ENCODE assay signal across 8 cellular contexts in genomic region chr10:17001961-17002749, GRCh38.
DNase-seq lines count a peak whose midpoint lies in the region; ATAC-seq and TF ChIP-seq lines count a peak whose summit lies in the region.

No MANE protein-coding gene starts in this region.

- H3K4me1 Mint-ChIP-seq in naive thymus-derived CD8-positive, alpha-beta T cell: peaks cover 19 to 64% (median 59%) of the 10 kb centered on the region in 4 donors
- peaks cover 44% of the 10 kb centered on the region for H3K4me1 Mint-ChIP-seq in nephron progenitor cell

- peak overlapping the region in 9 of 10 donors; percentile 9 to 70 (median 60) for H3K4me3 Mint-ChIP-seq in naive thymus-derived CD8-positive, alpha-beta T cell
- H3K4me3 Mint-ChIP-seq in nephron progenitor cell: no peak overlapping the region

- H3K36me3 Mint-ChIP-seq in naive thymus-derived CD8-positive, alpha-beta T cell: no peaks in the 10 kb centered on the region
- H3K36me3 Mint-ChIP-seq in nephron progenitor cell (ENCODE audit: low read depth): no peaks in the 10 kb centered on the region

- H3K4me3 ChIP-seq in HUES6 (ENCODE audit: low read depth, low read length): no peak overlapping the region
- no peak overlapping the region for H3K4me3 ChIP-seq in cardiac fibroblast (replicated peaks in 1 of 2; ENCODE audit: low read depth in 2 of 2, low read length in 2 of 2)
- no peak overlapping the region for H3K4me3 ChIP-seq in MG63

- peak; percentile 28 to 53 for ATAC-seq in naive thymus-derived CD8-positive, alpha-beta T cell
- ATAC-seq in HG03139 (IDR thresholded peaks at IDR 0.05; ENCODE audit: unreplicated experiment): no peak

- H3K9me3 ChIP-seq in HUES6 (ENCODE audit: control insufficient read depth, insufficient read depth, low read depth, low read length) (peaks cover 10% of the 10 kb centered on the region), MG63 (peaks cover 3% of the 10 kb centered on the region)

- peak overlapping the region; percentile 73 to 96 (median 92) for H3K27ac Mint-ChIP-seq in naive thymus-derived CD8-positive, alpha-beta T cell
- no peak overlapping the region for H3K27ac Mint-ChIP-seq in nephron progenitor cell

- H3K27me3 ChIP-seq in HUES6 (ENCODE audit: control insufficient read depth, insufficient read depth, low read length) (no peaks in the 10 kb centered on the region), MG63 (no peaks in the 10 kb centered on the region)

- peak overlapping the region; percentile 47; the same call in 1 of the 2 replicates for H3K27ac ChIP-seq in HUES6 (ENCODE audit: low read depth, low read length)

- TF ChIP-seq CTCF in cardiac fibroblast (IDR thresholded peaks at IDR 0.05; ENCODE audit: low read depth, low read length): no peak
- no peak for TF ChIP-seq CTCF in nephron progenitor cell (IDR thresholded peaks at IDR 0.05)

- no peaks in the 10 kb centered on the region for H3K27me3 Mint-ChIP-seq in naive thymus-derived CD8-positive, alpha-beta T cell
- H3K27me3 Mint-ChIP-seq in nephron progenitor cell (ENCODE audit: low read depth, poor library complexity): peaks cover 3% of the 10 kb centered on the region

- POLR2A ChIA-PET in naive thymus-derived CD8-positive, alpha-beta T cell (lab: Charles Lee): interaction anchor here (1.0 kb wide), 1 partner anchor 21 kb away, joined by 3 read pairs; no protein-coding TSS in a partner anchor

- H3K9ac ChIP-seq in HUES6 (ENCODE audit: low read length): peak overlapping the region; percentile 29

- H3K9me3 Mint-ChIP-seq in naive thymus-derived CD8-positive, alpha-beta T cell: peaks cover 0 to 8% (median 0%) of the 10 kb centered on the region in 9 donors
- H3K9me3 Mint-ChIP-seq in nephron progenitor cell: peaks cover 25% of the 10 kb centered on the region

- DNase-seq in stimulated activated CD4-positive, alpha-beta T cell treated with anti-CD3 and anti-CD28 coated beads, Interleukin-15, amount 100 ng/mL, for 24 hours: peak; percentile 27
- no peak for DNase-seq in stimulated activated CD4-positive, alpha-beta T cell treated with anti-CD3 and anti-CD28 coated beads, Interleukin-12 subunit alpha, Interleukin-12 subunit beta, amount 100 ng/mL, for 4 hours
- DNase-seq in cardiac fibroblast (ENCODE audit: low read depth in 2 of 2): peak; percentile 98 to 99
- DNase-seq in naive thymus-derived CD8-positive, alpha-beta T cell: peak in 6 of 10 donors; percentile 20 to 72 (median 38)
- no peak for DNase-seq in nephron progenitor cell
- DNase-seq in MG63: no peak

- H3K36me3 ChIP-seq in HUES6 (ENCODE audit: control insufficient read depth, insufficient read depth, low read length) (no peaks in the 10 kb centered on the region), MG63 (no peaks in the 10 kb centered on the region)

- no peaks in the 10 kb centered on the region; the same call in 1 of the 2 replicates for H3K4me1 ChIP-seq in HUES6 (ENCODE audit: control insufficient read depth, insufficient read depth, low read length)

Comparison
In these comparisons a context has a peak if more than half of its experiments do, and no peak if none do; other contexts are left out.
1. DNase-seq: peak in stimulated activated CD4-positive, alpha-beta T cell treated with anti-CD3 and anti-CD28 coated beads, Interleukin-15, amount 100 ng/mL, for 24 hours (single experiment), cardiac fibroblast (2 of 2) and naive thymus-derived CD8-positive, alpha-beta T cell (6 of 10); none in stimulated activated CD4-positive, alpha-beta T cell treated with anti-CD3 and anti-CD28 coated beads, Interleukin-12 subunit alpha, Interleukin-12 subunit beta, amount 100 ng/mL, for 4 hours (single experiment), nephron progenitor cell (single experiment) and MG63 (single experiment).